In the genomic region with DNA sequence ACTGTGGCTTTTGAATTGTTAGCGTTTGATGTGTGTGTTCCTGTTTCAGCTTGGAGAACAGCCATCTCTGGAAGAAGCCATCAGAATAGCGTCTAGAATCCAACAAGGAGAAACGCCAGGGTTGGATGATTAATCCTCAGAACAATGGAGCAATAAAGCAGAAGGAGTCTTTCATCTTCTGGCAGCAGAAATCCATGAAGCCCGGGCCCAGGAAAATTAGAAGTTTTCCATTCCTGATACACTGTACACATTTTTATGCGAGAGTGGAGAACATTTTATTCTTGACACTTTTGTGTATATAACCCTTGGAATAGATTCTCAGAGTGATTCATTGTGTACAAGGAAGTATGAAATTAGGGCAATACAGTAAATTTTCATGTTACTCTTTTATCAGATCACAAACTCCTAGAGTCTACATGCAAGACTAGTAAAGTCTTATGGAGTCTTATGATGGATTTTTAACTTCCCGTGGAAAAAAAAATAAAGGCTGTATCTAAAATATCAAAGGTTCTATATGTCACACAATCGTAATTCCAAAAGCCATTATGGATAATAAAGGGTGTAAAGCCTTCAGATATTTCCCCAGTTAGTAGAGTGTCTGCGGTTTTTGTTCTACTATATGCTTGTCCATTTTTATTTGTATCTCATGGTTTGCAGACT, we compare ENCODE assay signal across 9 cellular contexts. TPM values are rescaled to one million over a fixed set of nuclear protein-coding genes. Genes with fewer than 3 reads are reported as not detected.
DNase-seq lines count a peak whose midpoint lies in the region; ATAC-seq, FAIRE-seq and TF ChIP-seq lines count a peak whose summit lies in the region.
"Had no signal": no experiment of that assay in that cellular context is flagged by ENCODE, and none has a peak within 500 bp of the region (broad histone marks: within the 10 kb centered on the region; RNA-seq: fewer than 3 reads in every experiment).

No MANE protein-coding gene starts in this region.

- peaks cover 3 to 24% of the 10 kb centered on the region in 2 experiments; a peak in 3 of 5 replicates for H3K36me3 ChIP-seq in HepG2 (replicated peaks in 1 of 2; ENCODE audit: control insufficient read depth in 1 of 2, insufficient read depth in 2 of 2, low read length in 2 of 2)

- no peak for TF ChIP-seq CTCF in HepG2 (CRISPR knock-in tag; IDR thresholded peaks at IDR 0.05)

- no peak overlapping the region for H3K9ac ChIP-seq in HepG2 (ENCODE audit: insufficient read depth, low read depth, low read length)

- no peaks in the 10 kb centered on the region for H4K20me1 ChIP-seq in HepG2 (ENCODE audit: insufficient read depth, low read length)

- no peak overlapping the region for H3K27ac ChIP-seq in HepG2 (ENCODE audit: extremely low read length, insufficient read depth, low read length)
- H3K27ac ChIP-seq: neutrophil had no signal

- no peak overlapping the region for H3K27ac Mint-ChIP-seq in activated CD8-positive, alpha-beta memory T cell treated with anti-CD3 and anti-CD28 coated beads, Interleukin-2, amount 10 ng/mL, durations not matched to agents 7 days and 5 days

- H3K27me3 Mint-ChIP-seq in activated CD8-positive, alpha-beta memory T cell treated with anti-CD3 and anti-CD28 coated beads, Interleukin-2, amount 10 ng/mL, durations not matched to agents 7 days and 5 days = no peaks in the 10 kb centered on the region

- WGBS in HepG2 (ENCODE audit: low lambda C conversion rate) = 92% methylated on average over 8 of the region's 8 CpGs

- no peak overlapping the region for H2AFZ ChIP-seq in HepG2 (ENCODE audit: low read length)

- in situ Hi-C loops in HepG2 (cut with HindIII; ENCODE audit: extremely low pct_ligation_motif_present, low pct_unique_long_range_greater_than_20kb) = no loop called here

- POLR2A ChIA-PET in HepG2 (lab: Yijun Ruan, JAX) = interaction anchor here (0.5 kb wide), 1 partner anchor 185 kb away, joined by 3 read pairs; no protein-coding TSS in a partner anchor

- CTCF ChIA-PET in activated CD8-positive, alpha-beta memory T cell treated with anti-CD3 and anti-CD28 coated beads, Interleukin-2, amount 10 ng/mL, durations not matched to agents 7 days and 5 days (lab: Charles Lee) = interaction anchor here (2.0 to 2.9 kb wide), 2 partner anchors 8 to 86 kb away, joined by 8 to 10 read pairs; no protein-coding TSS in a partner anchor
- CTCF ChIA-PET in HepG2 (lab: Yijun Ruan, JAX; ENCODE audit: low intra/inter-chr PET ratio, low total read pairs) = no interaction called here

- peaks cover 15% of the 10 kb centered on the region for H3K36me3 Mint-ChIP-seq in activated CD8-positive, alpha-beta memory T cell treated with anti-CD3 and anti-CD28 coated beads, Interleukin-2, amount 10 ng/mL, durations not matched to agents 7 days and 5 days

- no peak overlapping the region for H3K4me2 ChIP-seq in HepG2 (ENCODE audit: low read depth, low read length)

- no peaks in the 10 kb centered on the region for H3K79me2 ChIP-seq in HepG2 (ENCODE audit: insufficient read depth, low read length)

- no peak for TF ChIP-seq RAD21 in HepG2 (CRISPR knock-in tag; IDR thresholded peaks at IDR 0.05)

- FAIRE-seq in HepG2 (lab: Jason Lieb, UNC) = no peak

- no peaks in the 10 kb centered on the region for H3K27me3 ChIP-seq in HepG2 (ENCODE audit: control insufficient read depth in 1 of 2, insufficient read depth in 2 of 2, low read length in 2 of 2)
- H3K27me3 ChIP-seq: neutrophil had no signal

- no peak for ATAC-seq in activated CD8-positive, alpha-beta memory T cell treated with anti-CD3 and anti-CD28 coated beads, Interleukin-2, amount 10 ng/mL, durations not matched to agents 7 days and 5 days
- no peak for ATAC-seq in GM19455 (IDR thresholded peaks at IDR 0.05; ENCODE audit: unreplicated experiment)
- ATAC-seq in HepG2 = no peak

- DNase-seq in AG08396 (ENCODE audit: low spot score) (peak; percentile 24), fibroblast of gingiva (ENCODE audit: low read depth) (peak; percentile 95), pons (ENCODE audit: low spot score) (peak; percentile 31), HepG2 (ENCODE audit: low spot score) (no peak)
- DNase-seq in activated CD8-positive, alpha-beta memory T cell treated with anti-CD3 and anti-CD28 coated beads, Interleukin-2, amount 10 ng/mL, durations not matched to agents 7 days and 5 days = no peak
- no peak for DNase-seq in stimulated activated CD4-positive, alpha-beta T cell treated with anti-CD3 and anti-CD28 coated beads, Interleukin-2, amount 100 ng/mL, for 48 hours

- no peaks in the 10 kb centered on the region for H3K9me3 ChIP-seq in HepG2 (ENCODE audit: low read length)
- H3K9me3 ChIP-seq: neutrophil had no signal

- no peak overlapping the region for H3K4me3 ChIP-seq in HepG2 (replicated peaks in 1 of 3; ENCODE audit: insufficient read depth in 1 of 3, low read depth in 2 of 3, low read length in 3 of 3)

- no peak for TF ChIP-seq EP300 in HepG2 (IDR thresholded peaks at IDR 0.05; ENCODE audit: low read depth in 2 of 2, low read length in 2 of 2)
- TF ChIP-seq EP300 in HepG2 (CRISPR knock-in tag; IDR thresholded peaks at IDR 0.05; ENCODE audit: borderline replicate concordance) = no peak

- no peaks in the 10 kb centered on the region for H3K9me3 Mint-ChIP-seq in activated CD8-positive, alpha-beta memory T cell treated with anti-CD3 and anti-CD28 coated beads, Interleukin-2, amount 10 ng/mL, durations not matched to agents 7 days and 5 days (ENCODE audit: low read depth)

- BruUV-seq in HepG2 (replicated peaks; lab: Mats Ljungman, UMichigan) = no TSS peak

- no peak overlapping the region for H3K4me3 Mint-ChIP-seq in activated CD8-positive, alpha-beta memory T cell treated with anti-CD3 and anti-CD28 coated beads, Interleukin-2, amount 10 ng/mL, durations not matched to agents 7 days and 5 days

- H3K4me1 ChIP-seq in HepG2 (ENCODE audit: insufficient read depth, low read length) = peaks cover 28% of the 10 kb centered on the region

- no peak for TF ChIP-seq POLR2A in HepG2 (IDR thresholded peaks at IDR 0.05; ENCODE audit: insufficient read depth in 1 of 2, low read depth in 2 of 2, low read length in 2 of 2)

- intact Hi-C loops in HepG2 (cut with micrococcal nuclease; ENCODE audit: unreplicated experiment) = no loop called here

- H3K4me1 Mint-ChIP-seq in activated CD8-positive, alpha-beta memory T cell treated with anti-CD3 and anti-CD28 coated beads, Interleukin-2, amount 10 ng/mL, durations not matched to agents 7 days and 5 days = no peaks in the 10 kb centered on the region

TF ChIP-seq in PFSK-1, 5 proteins besides CTCF, POLR2A, EP300 and RAD21:
- 0 out of 2 replicates have a peak, but pooled peaks have one; percentile 25 for TF ChIP-seq TAF1 (IDR thresholded peaks at IDR 0.05; ENCODE audit: borderline replicate concordance, insufficient read depth, low read length)
- no peak for TF ChIP-seq POLR2AphosphoS5 (IDR thresholded peaks at IDR 0.05; ENCODE audit: low read depth, low read length)

TF ChIP-seq in HepG2, 621 proteins besides CTCF, POLR2A, EP300 and RAD21 (continues in another document):
- no peak for TF ChIP-seq ZBTB20 (CRISPR knock-in tag; IDR thresholded peaks at IDR 0.05; ENCODE audit: borderline replicate concordance, low read depth)
- TF ChIP-seq ZNF547 (CRISPR knock-in tag; IDR thresholded peaks at IDR 0.05) = no peak
- TF ChIP-seq CCDC6 (CRISPR knock-in tag; IDR thresholded peaks at IDR 0.05) = no peak
- TF ChIP-seq ZFYVE20 (CRISPR knock-in tag; IDR thresholded peaks at IDR 0.05; ENCODE audit: borderline replicate concordance, low read depth) = no peak
- no peak for TF ChIP-seq SYNCRIP (IDR thresholded peaks at IDR 0.05; ENCODE audit: insufficient read depth, low read depth, low read length)
- TF ChIP-seq FUBP1 (CRISPR knock-in tag; IDR thresholded peaks at IDR 0.05; ENCODE audit: borderline replicate concordance) = no peak

RNA-seq across cellular contexts. Expression of gene WEE1, which starts 45.9 kb away (rescaled TPM):
- 16.8 TPM for polyA plus RNA-seq in PFSK-1 (2012; ENCODE audit: insufficient read length, low read depth)
- 10 to 100 TPM; 76.8 to 83.3 TPM for total RNA-seq in activated CD8-positive, alpha-beta memory T cell treated with anti-CD3 and anti-CD28 coated beads, Interleukin-2, amount 10 ng/mL, durations not matched to agents 7 days and 5 days
- 63.7 and 71.7 TPM in 2 replicates for total RNA-seq in HepG2 (2016; rRNA removed; fragmentation: Illumina TruSeq; extraction: Trizol)
- 5.3 and 8.1 TPM in 2 replicates for total RNA-seq in HepG2 (2016; cell fraction: cytosol; rRNA removed; fragmentation: Illumina TruSeq; extraction: Trizol; ENCODE audit: low read depth)
- total RNA-seq in HepG2 (2016; cell fraction: insoluble cytoplasmic fraction; rRNA removed; fragmentation: Illumina TruSeq; extraction: Trizol) = 59.2 and 62.0 TPM in 2 replicates
- total RNA-seq in HepG2 (2016; cell fraction: membrane; rRNA removed; fragmentation: Illumina TruSeq; extraction: Trizol) = 16.3 and 20.1 TPM in 2 replicates
- 55.9 and 59.7 TPM in 2 replicates for total RNA-seq in HepG2 (2016; cell fraction: nucleus; rRNA removed; fragmentation: Illumina TruSeq; extraction: Trizol)
- 24.2 and 31.4 TPM in 2 replicates for polyA plus RNA-seq in HepG2 (2011; rRNA removed)
- polyA plus RNA-seq in HepG2 (2011; cell fraction: cytosol; rRNA removed) = 9.9 and 15.9 TPM in 2 replicates
- polyA plus RNA-seq in HepG2 (2011; cell fraction: nucleus; rRNA removed) = 19.4 and 21.7 TPM in 2 replicates
- polyA plus RNA-seq in HepG2 (2012) = 34.3 and 43.6 TPM in 2 replicates
- 1.5 and 1.7 TPM in 2 replicates for polyA plus RNA-seq in HepG2 (2016; cell fraction: cytosol; fragmentation: Illumina TruSeq; extraction: Trizol; ENCODE audit: low read depth)
- 55.1 and 60.7 TPM in 2 replicates for polyA plus RNA-seq in HepG2 (2016; cell fraction: insoluble cytoplasmic fraction; fragmentation: Illumina TruSeq; extraction: Trizol; ENCODE audit: low read depth)
- 5.2 and 6.5 TPM in 2 replicates for polyA plus RNA-seq in HepG2 (2016; cell fraction: membrane; fragmentation: Illumina TruSeq; extraction: Trizol; ENCODE audit: low read depth)
- 61.4 and 70.9 TPM in 2 replicates for polyA plus RNA-seq in HepG2 (2016; cell fraction: nucleus; fragmentation: Illumina TruSeq; extraction: Trizol; ENCODE audit: insufficient read depth, low read depth)
- 13.9 and 26.9 TPM in 2 replicates for polyA minus RNA-seq in HepG2 (2011; rRNA and poly(A)+ RNA removed; ENCODE audit: low replicate concordance)
- 20.9 and 21.9 TPM in 2 replicates for polyA minus RNA-seq in HepG2 (2011; cell fraction: cytosol; rRNA and poly(A)+ RNA removed)
- polyA minus RNA-seq in HepG2 (2011; cell fraction: nucleus; rRNA and poly(A)+ RNA removed) = 77.1 and 85.4 TPM in 2 replicates

Comparison
In these comparisons a context has a peak if more than half of its experiments do, and no peak if none do; other contexts are left out.
1. DNase-seq: peak in AG08396 (single experiment), fibroblast of gingiva (single experiment) and pons (single experiment); none in activated CD8-positive, alpha-beta memory T cell treated with anti-CD3 and anti-CD28 coated beads, Interleukin-2, amount 10 ng/mL, durations not matched to agents 7 days and 5 days (single experiment), HepG2 (single experiment) and stimulated activated CD4-positive, alpha-beta T cell treated with anti-CD3 and anti-CD28 coated beads, Interleukin-2, amount 100 ng/mL, for 48 hours (0 of 2).